In the genomic region with DNA sequence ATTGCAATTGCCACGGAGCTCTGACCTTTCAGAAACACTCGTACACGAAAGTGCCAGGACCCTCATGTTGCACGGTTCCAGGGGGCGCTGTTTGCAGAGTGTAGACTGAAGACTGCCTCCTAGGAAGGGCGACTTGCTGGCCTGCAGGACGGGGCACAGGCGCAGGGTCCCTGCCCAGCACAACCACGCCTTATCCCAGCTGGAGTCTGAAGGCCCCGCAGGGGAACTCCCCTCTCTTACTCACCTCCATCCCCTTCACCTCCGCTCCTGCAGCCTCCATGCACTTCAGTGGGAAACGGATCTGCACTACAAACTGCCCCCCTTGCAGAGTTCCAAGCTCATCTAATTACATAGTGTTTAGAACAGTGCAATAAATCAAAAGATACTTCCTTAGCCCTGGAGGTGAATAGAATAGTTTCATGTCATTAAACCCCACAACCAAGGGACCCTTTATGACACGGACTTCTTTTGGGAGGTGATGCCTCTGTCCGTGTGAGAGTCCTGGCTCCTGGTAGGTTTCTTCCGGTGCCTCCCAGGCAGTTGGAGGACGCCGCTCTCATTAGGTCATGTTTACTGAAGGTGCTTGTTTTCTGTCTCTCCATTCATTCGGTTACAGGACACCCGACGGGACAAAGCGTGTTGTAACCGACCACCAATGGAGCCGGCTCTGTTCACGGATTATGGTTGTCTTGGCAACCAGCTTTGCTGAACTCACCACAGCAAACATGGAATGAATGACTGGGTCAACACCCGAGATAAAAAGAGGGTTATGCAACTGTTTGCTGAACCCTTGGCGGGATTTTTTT, we compare ENCODE assay signal across 1 cellular context.
TF ChIP-seq lines count a peak whose summit lies in the region.

No MANE protein-coding gene starts in this region.

TF ChIP-seq in HepG2, 621 proteins besides CTCF, POLR2A, EP300 and RAD21 (continued from another document and continues in another):
- TF ChIP-seq, protein P1, sequence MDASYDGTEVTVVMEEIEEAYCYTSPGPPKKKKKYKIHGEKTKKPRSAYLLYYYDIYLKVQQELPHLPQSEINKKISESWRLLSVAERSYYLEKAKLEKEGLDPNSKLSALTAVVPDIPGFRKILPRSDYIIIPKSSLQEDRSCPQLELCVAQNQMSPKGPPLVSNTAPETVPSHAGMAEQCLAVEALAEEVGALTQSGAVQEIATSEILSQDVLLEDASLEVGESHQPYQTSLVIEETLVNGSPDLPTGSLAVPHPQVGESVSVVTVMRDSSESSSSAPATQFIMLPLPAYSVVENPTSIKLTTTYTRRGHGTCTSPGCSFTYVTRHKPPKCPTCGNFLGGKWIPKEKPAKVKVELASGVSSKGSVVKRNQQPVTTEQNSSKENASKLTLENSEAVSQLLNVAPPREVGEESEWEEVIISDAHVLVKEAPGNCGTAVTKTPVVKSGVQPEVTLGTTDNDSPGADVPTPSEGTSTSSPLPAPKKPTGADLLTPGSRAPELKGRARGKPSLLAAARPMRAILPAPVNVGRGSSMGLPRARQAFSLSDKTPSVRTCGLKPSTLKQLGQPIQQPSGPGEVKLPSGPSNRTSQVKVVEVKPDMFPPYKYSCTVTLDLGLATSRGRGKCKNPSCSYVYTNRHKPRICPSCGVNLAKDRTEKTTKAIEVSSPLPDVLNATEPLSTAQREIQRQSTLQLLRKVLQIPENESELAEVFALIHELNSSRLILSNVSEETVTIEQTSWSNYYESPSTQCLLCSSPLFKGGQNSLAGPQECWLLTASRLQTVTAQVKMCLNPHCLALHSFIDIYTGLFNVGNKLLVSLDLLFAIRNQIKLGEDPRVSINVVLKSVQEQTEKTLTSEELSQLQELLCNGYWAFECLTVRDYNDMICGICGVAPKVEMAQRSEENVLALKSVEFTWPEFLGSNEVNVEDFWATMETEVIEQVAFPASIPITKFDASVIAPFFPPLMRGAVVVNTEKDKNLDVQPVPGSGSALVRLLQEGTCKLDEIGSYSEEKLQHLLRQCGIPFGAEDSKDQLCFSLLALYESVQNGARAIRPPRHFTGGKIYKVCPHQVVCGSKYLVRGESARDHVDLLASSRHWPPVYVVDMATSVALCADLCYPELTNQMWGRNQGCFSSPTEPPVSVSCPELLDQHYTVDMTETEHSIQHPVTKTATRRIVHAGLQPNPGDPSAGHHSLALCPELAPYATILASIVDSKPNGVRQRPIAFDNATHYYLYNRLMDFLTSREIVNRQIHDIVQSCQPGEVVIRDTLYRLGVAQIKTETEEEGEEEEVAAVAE (CRISPR knock-in tag; IDR thresholded peaks at IDR 0.05; ENCODE audit: borderline replicate concordance) = no peak; the same call in 1 of the 2 replicates
- no peak for TF ChIP-seq HOXA9 (CRISPR knock-in tag; IDR thresholded peaks at IDR 0.05; ENCODE audit: borderline replicate concordance)
- no peak for TF ChIP-seq CAMTA2 (CRISPR knock-in tag; IDR thresholded peaks at IDR 0.05; ENCODE audit: borderline replicate concordance)
- TF ChIP-seq, protein P2, sequence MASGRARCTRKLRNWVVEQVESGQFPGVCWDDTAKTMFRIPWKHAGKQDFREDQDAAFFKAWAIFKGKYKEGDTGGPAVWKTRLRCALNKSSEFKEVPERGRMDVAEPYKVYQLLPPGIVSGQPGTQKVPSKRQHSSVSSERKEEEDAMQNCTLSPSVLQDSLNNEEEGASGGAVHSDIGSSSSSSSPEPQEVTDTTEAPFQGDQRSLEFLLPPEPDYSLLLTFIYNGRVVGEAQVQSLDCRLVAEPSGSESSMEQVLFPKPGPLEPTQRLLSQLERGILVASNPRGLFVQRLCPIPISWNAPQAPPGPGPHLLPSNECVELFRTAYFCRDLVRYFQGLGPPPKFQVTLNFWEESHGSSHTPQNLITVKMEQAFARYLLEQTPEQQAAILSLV (CRISPR knock-in tag; IDR thresholded peaks at IDR 0.05; ENCODE audit: borderline replicate concordance) = no peak; the same call in 1 of the 2 replicates
- TF ChIP-seq ZNF7 (CRISPR knock-in tag; IDR thresholded peaks at IDR 0.05) = no peak
- no peak for TF ChIP-seq ZC3H4 (CRISPR knock-in tag; IDR thresholded peaks at IDR 0.05; ENCODE audit: borderline replicate concordance)
- TF ChIP-seq, protein P3, sequence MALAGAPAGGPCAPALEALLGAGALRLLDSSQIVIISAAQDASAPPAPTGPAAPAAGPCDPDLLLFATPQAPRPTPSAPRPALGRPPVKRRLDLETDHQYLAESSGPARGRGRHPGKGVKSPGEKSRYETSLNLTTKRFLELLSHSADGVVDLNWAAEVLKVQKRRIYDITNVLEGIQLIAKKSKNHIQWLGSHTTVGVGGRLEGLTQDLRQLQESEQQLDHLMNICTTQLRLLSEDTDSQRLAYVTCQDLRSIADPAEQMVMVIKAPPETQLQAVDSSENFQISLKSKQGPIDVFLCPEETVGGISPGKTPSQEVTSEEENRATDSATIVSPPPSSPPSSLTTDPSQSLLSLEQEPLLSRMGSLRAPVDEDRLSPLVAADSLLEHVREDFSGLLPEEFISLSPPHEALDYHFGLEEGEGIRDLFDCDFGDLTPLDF (CRISPR knock-in tag; IDR thresholded peaks at IDR 0.05) = peak; percentile 94
- TF ChIP-seq JARID2 (CRISPR knock-in tag; IDR thresholded peaks at IDR 0.05; ENCODE audit: insufficient replicate concordance) = no peak
- TF ChIP-seq PAF1 (CRISPR knock-in tag; IDR thresholded peaks at IDR 0.05) = no peak
- peak; percentile 53; the same call in 1 of the 2 replicates for TF ChIP-seq ZNF891 (CRISPR knock-in tag; IDR thresholded peaks at IDR 0.05)
- TF ChIP-seq ZFP1 (CRISPR knock-in tag; IDR thresholded peaks at IDR 0.05) = peak; percentile 72; the same call in 1 of the 2 replicates
- TF ChIP-seq ZFP36L2 (CRISPR knock-in tag; IDR thresholded peaks at IDR 0.05) = 0 out of 2 replicates have a peak, but pooled peaks have one; percentile 70
- TF ChIP-seq JUND (CRISPR knock-in tag; IDR thresholded peaks at IDR 0.05) = peak; percentile 66; the same call in 1 of the 2 replicates
- TF ChIP-seq NCOA1 (CRISPR knock-in tag; IDR thresholded peaks at IDR 0.05) = peak; percentile 86; the same call in 1 of the 2 replicates
- no peak for TF ChIP-seq CBX2 (IDR thresholded peaks at IDR 0.05; ENCODE audit: low read depth, low read length)
- TF ChIP-seq CBX2 (CRISPR knock-in tag; IDR thresholded peaks at IDR 0.05; ENCODE audit: low read depth) = peak; percentile 73; the same call in 1 of the 2 replicates
- no peak; the same call in 1 of the 2 replicates for TF ChIP-seq ZNF788 (CRISPR knock-in tag; IDR thresholded peaks at IDR 0.05; ENCODE audit: borderline replicate concordance)
- peak; percentile 78; the same call in 1 of the 2 replicates for TF ChIP-seq KDM6A (CRISPR knock-in tag; IDR thresholded peaks at IDR 0.05; ENCODE audit: low read depth)
- no peak for TF ChIP-seq NRL (CRISPR knock-in tag; IDR thresholded peaks at IDR 0.05; ENCODE audit: borderline replicate concordance)
- peak; percentile 93 for TF ChIP-seq SOX13 (IDR thresholded peaks at IDR 0.05)
- peak in 1 of 2 experiments; percentile 97; a peak in 2 of 4 replicates for TF ChIP-seq SOX13 (CRISPR knock-in tag; conservative IDR thresholded peaks at IDR 0.05 in 1 of 2, IDR thresholded peaks at IDR 0.05 in 1 of 2)
- peak; percentile 55 for TF ChIP-seq NR2C2 (CRISPR knock-in tag; IDR thresholded peaks at IDR 0.05; ENCODE audit: borderline replicate concordance)
- peak; percentile 67; the same call in 1 of the 2 replicates for TF ChIP-seq ZKSCAN8 (CRISPR knock-in tag; IDR thresholded peaks at IDR 0.05; ENCODE audit: borderline replicate concordance)
- TF ChIP-seq, protein P4, sequence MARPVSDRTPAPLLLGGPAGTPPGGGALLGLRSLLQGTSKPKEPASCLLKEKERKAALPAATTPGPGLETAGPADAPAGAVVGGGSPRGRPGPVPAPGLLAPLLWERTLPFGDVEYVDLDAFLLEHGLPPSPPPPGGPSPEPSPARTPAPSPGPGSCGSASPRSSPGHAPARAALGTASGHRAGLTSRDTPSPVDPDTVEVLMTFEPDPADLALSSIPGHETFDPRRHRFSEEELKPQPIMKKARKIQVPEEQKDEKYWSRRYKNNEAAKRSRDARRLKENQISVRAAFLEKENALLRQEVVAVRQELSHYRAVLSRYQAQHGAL (CRISPR knock-in tag; IDR thresholded peaks at IDR 0.05; ENCODE audit: not compliant biosample characterization) = peak; percentile 21
- TF ChIP-seq ZNF335 (CRISPR knock-in tag; IDR thresholded peaks at IDR 0.05) = no peak
- TF ChIP-seq, protein P5, sequence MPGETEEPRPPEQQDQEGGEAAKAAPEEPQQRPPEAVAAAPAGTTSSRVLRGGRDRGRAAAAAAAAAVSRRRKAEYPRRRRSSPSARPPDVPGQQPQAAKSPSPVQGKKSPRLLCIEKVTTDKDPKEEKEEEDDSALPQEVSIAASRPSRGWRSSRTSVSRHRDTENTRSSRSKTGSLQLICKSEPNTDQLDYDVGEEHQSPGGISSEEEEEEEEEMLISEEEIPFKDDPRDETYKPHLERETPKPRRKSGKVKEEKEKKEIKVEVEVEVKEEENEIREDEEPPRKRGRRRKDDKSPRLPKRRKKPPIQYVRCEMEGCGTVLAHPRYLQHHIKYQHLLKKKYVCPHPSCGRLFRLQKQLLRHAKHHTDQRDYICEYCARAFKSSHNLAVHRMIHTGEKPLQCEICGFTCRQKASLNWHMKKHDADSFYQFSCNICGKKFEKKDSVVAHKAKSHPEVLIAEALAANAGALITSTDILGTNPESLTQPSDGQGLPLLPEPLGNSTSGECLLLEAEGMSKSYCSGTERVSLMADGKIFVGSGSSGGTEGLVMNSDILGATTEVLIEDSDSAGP (CRISPR knock-in tag; IDR thresholded peaks at IDR 0.05; ENCODE audit: borderline replicate concordance) = peak; percentile 81
- TF ChIP-seq, protein P6, sequence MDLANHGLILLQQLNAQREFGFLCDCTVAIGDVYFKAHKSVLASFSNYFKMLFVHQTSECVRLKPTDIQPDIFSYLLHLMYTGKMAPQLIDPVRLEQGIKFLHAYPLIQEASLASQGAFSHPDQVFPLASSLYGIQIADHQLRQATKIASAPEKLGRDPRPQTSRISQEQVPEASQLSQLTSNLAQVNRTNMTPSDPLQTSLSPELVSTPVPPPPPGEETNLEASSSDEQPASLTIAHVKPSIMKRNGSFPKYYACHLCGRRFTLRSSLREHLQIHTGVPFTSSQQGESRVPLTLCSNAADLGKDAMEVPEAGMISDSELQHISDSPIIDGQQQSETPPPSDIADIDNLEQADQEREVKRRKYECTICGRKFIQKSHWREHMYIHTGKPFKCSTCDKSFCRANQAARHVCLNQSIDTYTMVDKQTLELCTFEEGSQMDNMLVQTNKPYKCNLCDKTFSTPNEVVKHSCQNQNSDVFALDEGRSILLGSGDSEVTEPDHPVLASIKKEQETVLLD (CRISPR knock-in tag; IDR thresholded peaks at IDR 0.05; ENCODE audit: low read depth) = no peak
- peak; percentile 48 for TF ChIP-seq ZNF709 (CRISPR knock-in tag; IDR thresholded peaks at IDR 0.05)
- peak; percentile 72 for TF ChIP-seq ZSCAN29 (CRISPR knock-in tag; conservative IDR thresholded peaks at IDR 0.05)
- TF ChIP-seq PPARG (CRISPR knock-in tag; conservative IDR thresholded peaks at IDR 0.05) = peak; percentile 87
- TF ChIP-seq CCAR2 (optimal IDR thresholded peaks at IDR 0.05; ENCODE audit: low read depth, low read length) = no peak
- TF ChIP-seq ZIK1 (CRISPR knock-in tag; IDR thresholded peaks at IDR 0.05; ENCODE audit: borderline replicate concordance, low read depth) = 0 out of 2 replicates have a peak, but pooled peaks have one; percentile 19
- TF ChIP-seq, protein P7, sequence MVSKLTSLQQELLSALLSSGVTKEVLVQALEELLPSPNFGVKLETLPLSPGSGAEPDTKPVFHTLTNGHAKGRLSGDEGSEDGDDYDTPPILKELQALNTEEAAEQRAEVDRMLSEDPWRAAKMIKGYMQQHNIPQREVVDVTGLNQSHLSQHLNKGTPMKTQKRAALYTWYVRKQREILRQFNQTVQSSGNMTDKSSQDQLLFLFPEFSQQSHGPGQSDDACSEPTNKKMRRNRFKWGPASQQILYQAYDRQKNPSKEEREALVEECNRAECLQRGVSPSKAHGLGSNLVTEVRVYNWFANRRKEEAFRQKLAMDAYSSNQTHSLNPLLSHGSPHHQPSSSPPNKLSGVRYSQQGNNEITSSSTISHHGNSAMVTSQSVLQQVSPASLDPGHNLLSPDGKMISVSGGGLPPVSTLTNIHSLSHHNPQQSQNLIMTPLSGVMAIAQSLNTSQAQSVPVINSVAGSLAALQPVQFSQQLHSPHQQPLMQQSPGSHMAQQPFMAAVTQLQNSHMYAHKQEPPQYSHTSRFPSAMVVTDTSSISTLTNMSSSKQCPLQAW (CRISPR knock-in tag; IDR thresholded peaks at IDR 0.05) = peak; percentile 56; the same call in 1 of the 2 replicates
- TF ChIP-seq ZNF20 (CRISPR knock-in tag; IDR thresholded peaks at IDR 0.05) = 0 out of 2 replicates have a peak, but pooled peaks have one; percentile 27
- 0 out of 2 replicates have a peak, but pooled peaks have one; percentile 13 for TF ChIP-seq RCOR2 (CRISPR knock-in tag; IDR thresholded peaks at IDR 0.05)
- TF ChIP-seq ZFP90 (CRISPR knock-in tag; IDR thresholded peaks at IDR 0.05; ENCODE audit: borderline replicate concordance) = peak; percentile 81; the same call in 1 of the 2 replicates
- TF ChIP-seq, protein P8, sequence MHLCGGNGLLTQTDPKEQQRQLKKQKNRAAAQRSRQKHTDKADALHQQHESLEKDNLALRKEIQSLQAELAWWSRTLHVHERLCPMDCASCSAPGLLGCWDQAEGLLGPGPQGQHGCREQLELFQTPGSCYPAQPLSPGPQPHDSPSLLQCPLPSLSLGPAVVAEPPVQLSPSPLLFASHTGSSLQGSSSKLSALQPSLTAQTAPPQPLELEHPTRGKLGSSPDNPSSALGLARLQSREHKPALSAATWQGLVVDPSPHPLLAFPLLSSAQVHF (CRISPR knock-in tag; IDR thresholded peaks at IDR 0.05) = no peak
- peak; percentile 96 for TF ChIP-seq ISL2 (CRISPR knock-in tag; IDR thresholded peaks at IDR 0.05)
- no peak for TF ChIP-seq HMGA1 (CRISPR knock-in tag; conservative IDR thresholded peaks at IDR 0.05)
- TF ChIP-seq ZNF432 (CRISPR knock-in tag; IDR thresholded peaks at IDR 0.05; ENCODE audit: borderline replicate concordance) = no peak
- TF ChIP-seq, protein P9, sequence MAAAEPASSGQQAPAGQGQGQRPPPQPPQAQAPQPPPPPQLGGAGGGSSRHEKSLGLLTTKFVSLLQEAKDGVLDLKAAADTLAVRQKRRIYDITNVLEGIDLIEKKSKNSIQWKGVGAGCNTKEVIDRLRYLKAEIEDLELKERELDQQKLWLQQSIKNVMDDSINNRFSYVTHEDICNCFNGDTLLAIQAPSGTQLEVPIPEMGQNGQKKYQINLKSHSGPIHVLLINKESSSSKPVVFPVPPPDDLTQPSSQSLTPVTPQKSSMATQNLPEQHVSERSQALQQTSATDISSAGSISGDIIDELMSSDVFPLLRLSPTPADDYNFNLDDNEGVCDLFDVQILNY (CRISPR knock-in tag; conservative IDR thresholded peaks at IDR 0.05) = peak; percentile 89
- no peak; the same call in 1 of the 2 replicates for TF ChIP-seq ZNF879 (CRISPR knock-in tag; IDR thresholded peaks at IDR 0.05)
